ENCODE assay signal across 1 cellular context in the genomic region with DNA sequence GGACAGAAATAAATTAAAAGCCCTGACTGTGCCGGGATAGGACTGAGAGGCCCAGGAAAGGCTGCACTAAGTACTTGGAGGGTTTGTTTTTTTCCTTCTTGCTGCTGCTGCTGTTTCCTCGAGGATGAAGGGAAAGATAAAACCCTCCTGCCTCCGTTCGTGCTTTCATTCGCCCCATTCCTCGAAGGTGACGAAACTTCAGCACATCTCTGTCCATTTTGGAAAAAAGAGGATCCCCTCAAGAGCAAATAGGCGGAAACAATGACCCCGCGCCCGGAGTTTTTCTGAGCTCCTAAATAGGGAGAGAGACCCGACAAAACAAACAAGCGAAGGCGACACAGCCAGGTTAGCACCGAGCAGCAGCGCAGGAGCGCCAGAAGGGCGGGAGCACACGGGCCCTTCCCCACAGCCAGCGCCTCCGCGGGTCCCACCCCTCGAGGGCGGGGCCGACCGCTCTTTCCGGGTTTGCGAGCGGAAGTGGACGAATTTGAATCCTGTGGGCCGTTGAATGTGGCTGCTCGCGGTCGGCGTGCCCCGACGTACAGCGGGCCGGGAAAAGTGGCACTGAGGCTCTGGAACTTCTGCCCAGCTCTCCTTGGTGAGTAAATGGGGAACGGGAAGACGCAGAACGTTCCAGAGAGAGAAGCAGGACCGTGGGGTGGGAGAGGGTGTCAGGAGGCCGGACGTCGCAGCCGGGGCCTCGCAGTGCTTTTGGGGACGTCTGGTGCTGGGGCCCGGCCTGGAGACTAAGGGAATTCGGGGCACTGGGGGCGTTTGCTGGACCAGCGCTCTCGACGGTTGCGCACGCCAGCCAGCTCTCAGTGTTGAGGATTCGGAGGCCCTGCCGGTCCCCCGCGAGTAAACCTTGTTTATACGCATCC.
TF ChIP-seq lines count a peak whose summit lies in the region.

A gene with protein sequence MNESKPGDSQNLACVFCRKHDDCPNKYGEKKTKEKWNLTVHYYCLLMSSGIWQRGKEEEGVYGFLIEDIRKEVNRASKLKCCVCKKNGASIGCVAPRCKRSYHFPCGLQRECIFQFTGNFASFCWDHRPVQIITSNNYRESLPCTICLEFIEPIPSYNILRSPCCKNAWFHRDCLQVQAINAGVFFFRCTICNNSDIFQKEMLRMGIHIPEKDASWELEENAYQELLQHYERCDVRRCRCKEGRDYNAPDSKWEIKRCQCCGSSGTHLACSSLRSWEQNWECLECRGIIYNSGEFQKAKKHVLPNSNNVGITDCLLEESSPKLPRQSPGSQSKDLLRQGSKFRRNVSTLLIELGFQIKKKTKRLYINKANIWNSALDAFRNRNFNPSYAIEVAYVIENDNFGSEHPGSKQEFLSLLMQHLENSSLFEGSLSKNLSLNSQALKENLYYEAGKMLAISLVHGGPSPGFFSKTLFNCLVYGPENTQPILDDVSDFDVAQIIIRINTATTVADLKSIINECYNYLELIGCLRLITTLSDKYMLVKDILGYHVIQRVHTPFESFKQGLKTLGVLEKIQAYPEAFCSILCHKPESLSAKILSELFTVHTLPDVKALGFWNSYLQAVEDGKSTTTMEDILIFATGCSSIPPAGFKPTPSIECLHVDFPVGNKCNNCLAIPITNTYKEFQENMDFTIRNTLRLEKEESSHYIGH (plus strand): TSS at position 484 of the 881 bp plus-strand sequence. CDS start 21,922 bp downstream, outside the sequence.

TF ChIP-seq in K562, 482 proteins besides CTCF, POLR2A, EP300 and RAD21 (continued from another document and continues in another):
- TF ChIP-seq ETV6 (IDR thresholded peaks at IDR 0.05; ENCODE audit: borderline replicate concordance in 1 of 2, low read depth in 2 of 2, low read length in 1 of 2) = 0 out of 4 replicates have a peak, but pooled peaks of 1 of the 2 experiments have one; percentile 25
- TF ChIP-seq ETV6 (CRISPR knock-in tag; IDR thresholded peaks at IDR 0.05; ENCODE audit: borderline replicate concordance) = no peak
- TF ChIP-seq ZNF668 (CRISPR knock-in tag; IDR thresholded peaks at IDR 0.05) = 0 out of 2 replicates have a peak, but pooled peaks have one; percentile 13
- peak; percentile 82 for TF ChIP-seq RBBP5 (IDR thresholded peaks at IDR 0.05; ENCODE audit: borderline replicate concordance, insufficient read depth, low read length, poor library complexity, severe bottlenecking)
- TF ChIP-seq E2F3 (CRISPR knock-in tag; IDR thresholded peaks at IDR 0.05) = no peak
- TF ChIP-seq XRCC4 (IDR thresholded peaks at IDR 0.05; ENCODE audit: extremely low read depth, insufficient read depth, insufficient read length) = no peak
- no peak for TF ChIP-seq ZNF511 (CRISPR knock-in tag; IDR thresholded peaks at IDR 0.05)
- TF ChIP-seq IRF2 (CRISPR knock-in tag; IDR thresholded peaks at IDR 0.05) = no peak
- TF ChIP-seq CAMTA2 (CRISPR knock-in tag; conservative IDR thresholded peaks at IDR 0.05) = no peak
- peak; percentile 88 for TF ChIP-seq NFIC (IDR thresholded peaks at IDR 0.05)
- TF ChIP-seq PRMT5 (CRISPR knock-in tag; IDR thresholded peaks at IDR 0.05) = no peak
- TF ChIP-seq THRAP3 (IDR thresholded peaks at IDR 0.05; ENCODE audit: borderline replicate concordance) = no peak
- peak; percentile 48; the same call in 1 of the 2 replicates for TF ChIP-seq LCOR (CRISPR knock-in tag; IDR thresholded peaks at IDR 0.05)
- peak; percentile 94 for TF ChIP-seq ZFX (CRISPR knock-in tag; IDR thresholded peaks at IDR 0.05)
- no peak for TF ChIP-seq IFI16 (CRISPR knock-in tag; IDR thresholded peaks at IDR 0.05)
- TF ChIP-seq BRD9 (IDR thresholded peaks at IDR 0.05; ENCODE audit: low read depth, partially characterized antibody) = no peak
- no peak for TF ChIP-seq TEAD1 (CRISPR knock-in tag; IDR thresholded peaks at IDR 0.05)
- TF ChIP-seq DIDO1 (tag; IDR thresholded peaks at IDR 0.05; ENCODE audit: low read depth) = no peak
- peak; percentile 84 for TF ChIP-seq NBN (IDR thresholded peaks at IDR 0.05; ENCODE audit: low read depth)
- no peak for TF ChIP-seq ZNF57 (CRISPR knock-in tag; IDR thresholded peaks at IDR 0.05)
- TF ChIP-seq ZNF780A (CRISPR knock-in tag; IDR thresholded peaks at IDR 0.05) = no peak
- TF ChIP-seq RCOR1 (IDR thresholded peaks at IDR 0.05; ENCODE audit: borderline replicate concordance in 1 of 2, low read depth in 2 of 2, low read length in 2 of 2) = peak in 1 of 2 experiments; percentile 63; a peak in 1 of 4 replicates
- TF ChIP-seq ZMIZ1 (IDR thresholded peaks at IDR 0.05; ENCODE audit: low read depth in 2 of 2, low read length in 2 of 2) = 0 out of 4 replicates have a peak, but pooled peaks of 1 of the 2 experiments have one; percentile 30
- TF ChIP-seq SREBF2 (CRISPR knock-in tag; IDR thresholded peaks at IDR 0.05) = no peak
- TF ChIP-seq ZSCAN29 (IDR thresholded peaks at IDR 0.05) = no peak
- no peak for TF ChIP-seq TCF3 (CRISPR knock-in tag; IDR thresholded peaks at IDR 0.05)
- no peak for TF ChIP-seq ZNF184 (CRISPR knock-in tag; IDR thresholded peaks at IDR 0.05)
- TF ChIP-seq, protein P1, sequence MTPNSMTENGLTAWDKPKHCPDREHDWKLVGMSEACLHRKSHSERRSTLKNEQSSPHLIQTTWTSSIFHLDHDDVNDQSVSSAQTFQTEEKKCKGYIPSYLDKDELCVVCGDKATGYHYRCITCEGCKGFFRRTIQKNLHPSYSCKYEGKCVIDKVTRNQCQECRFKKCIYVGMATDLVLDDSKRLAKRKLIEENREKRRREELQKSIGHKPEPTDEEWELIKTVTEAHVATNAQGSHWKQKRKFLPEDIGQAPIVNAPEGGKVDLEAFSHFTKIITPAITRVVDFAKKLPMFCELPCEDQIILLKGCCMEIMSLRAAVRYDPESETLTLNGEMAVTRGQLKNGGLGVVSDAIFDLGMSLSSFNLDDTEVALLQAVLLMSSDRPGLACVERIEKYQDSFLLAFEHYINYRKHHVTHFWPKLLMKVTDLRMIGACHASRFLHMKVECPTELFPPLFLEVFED (CRISPR knock-in tag; conservative IDR thresholded peaks at IDR 0.05) = no peak
- TF ChIP-seq ZNF592 (IDR thresholded peaks at IDR 0.05) = peak; percentile 69
- TF ChIP-seq KLF13 (tag; IDR thresholded peaks at IDR 0.05; ENCODE audit: borderline replicate concordance, low read depth) = no peak
- no peak for TF ChIP-seq TRIM25 (IDR thresholded peaks at IDR 0.05; ENCODE audit: borderline replicate concordance)
- TF ChIP-seq CEBPB (tag; IDR thresholded peaks at IDR 0.05) = peak; percentile 32; the same call in 1 of the 2 replicates
- TF ChIP-seq CREB3L1 (IDR thresholded peaks at IDR 0.05; ENCODE audit: borderline replicate concordance, low read depth) = no peak
